15 cellular contexts compared by ENCODE assay signal in genomic region chr7:147096629-147097028, GRCh38.
DNase-seq lines count a peak whose midpoint lies in the region; ATAC-seq and TF ChIP-seq lines count a peak whose summit lies in the region.
"Had no signal": no experiment of that assay in that cellular context is flagged by ENCODE, and none has a peak within 500 bp of the region (broad histone marks: within the 10 kb centered on the region; RNA-seq: fewer than 3 reads in every experiment).

No MANE protein-coding gene starts in this region.

- H3K9ac ChIP-seq in OCI-LY3 (ENCODE audit: low read length), result no peak overlapping the region
- H3K9ac ChIP-seq: KMS-11 had no signal

- no peaks in the 10 kb centered on the region for H4K20me1 ChIP-seq in OCI-LY3 (ENCODE audit: insufficient read depth, low read length)

- DNase-seq in effector CD8-positive, alpha-beta T cell (lab: John Stamatoyannopoulos, UW), result no peak
- DNase-seq in NCI-H446 (lab: John Stamatoyannopoulos, UW) (no peak), NCI-H2029 treated with DMSO at 0.1 percent for 48 hours (lab: John Stamatoyannopoulos, UW) (no peak)
- DNase-seq: CD4-positive, CD25-positive, alpha-beta regulatory T cell; DMS53; GF-D8; H9 had no signal

- H3K27ac ChIP-seq in OCI-LY3 (ENCODE audit: low read length), result no peak overlapping the region
- H3K27ac ChIP-seq: A549, KMS-11 had no signal

- H2AFZ ChIP-seq in OCI-LY3 (ENCODE audit: low read depth, low read length), result no peak overlapping the region
- H2AFZ ChIP-seq: GM23338 had no signal

- H3K9me3 ChIP-seq in OCI-LY3 (ENCODE audit: insufficient read depth, low read length), result no peaks in the 10 kb centered on the region

- H3K4me1 ChIP-seq in OCI-LY3 (ENCODE audit: low read length), result peaks cover 4% of the 10 kb centered on the region; the same call in 1 of the 2 replicates
- H3K4me1 ChIP-seq: A549 had no signal

- H3K36me3 ChIP-seq in OCI-LY3 (replicated peaks; ENCODE audit: low read depth, low read length), result no peaks in the 10 kb centered on the region

- H3K4me3 ChIP-seq in OCI-LY3 (ENCODE audit: low read length), result no peak overlapping the region
- H3K4me3 ChIP-seq: A549, GM23338 had no signal

- H3K4me2 ChIP-seq in OCI-LY3 (ENCODE audit: low read length), result 0 out of 2 replicates have a peak overlapping the region, but pooled peaks have one; percentile 3
- H3K4me2 ChIP-seq: A549, GM23338, KMS-11 had no signal

- ATAC-seq in GM18867 (IDR thresholded peaks at IDR 0.05; ENCODE audit: unreplicated experiment) (peak; percentile 58), HG02885 (IDR thresholded peaks at IDR 0.05; ENCODE audit: poor library complexity, unreplicated experiment) (peak; percentile 72), GM18870 (IDR thresholded peaks at IDR 0.05; ENCODE audit: unreplicated experiment) (no peak)
- ATAC-seq: A549, GM23338, HepG2 had no signal

- no peaks in the 10 kb centered on the region for H3K79me2 ChIP-seq in OCI-LY3 (ENCODE audit: low read length)

- no peaks in the 10 kb centered on the region for H3K27me3 ChIP-seq in OCI-LY3 (ENCODE audit: low read depth, low read length)

- no peak for TF ChIP-seq CTCF in OCI-LY3 (IDR thresholded peaks at IDR 0.05; ENCODE audit: low read depth, low read length)
